Comparison of ENCODE assay signal across 8 cellular contexts in genomic region chr5:76402880-76403712, GRCh38. TPM values are rescaled to one million over a fixed set of nuclear protein-coding genes. Genes with fewer than 3 reads are reported as not detected.
DNase-seq lines count a peak whose midpoint lies in the region; ATAC-seq and TF ChIP-seq lines count a peak whose summit lies in the region.

TSS of gene IQGAP2 (plus strand) at chr5:76403285. CDS start at chr5:76403546, 261 bp downstream.

- H3K4me3 Mint-ChIP-seq in activated T-cell treated with anti-CD3 and anti-CD28 coated beads, Interleukin-2, amount 50 U/mL, for 72 hours, result peak within 1 kb of the TSS; percentile 86 to 99

- H3K23ac ChIP-seq in neuronal stem cell (ENCODE audit: low read depth, low read length, poor library complexity), result peak within 1 kb of the TSS; percentile 69

- no peaks in the 10 kb centered on the region for H3K9me3 Mint-ChIP-seq in activated T-cell treated with anti-CD3 and anti-CD28 coated beads, Interleukin-2, amount 50 U/mL, for 72 hours

- peak within 1 kb of the TSS; percentile 54 for H2BK15ac ChIP-seq in neuronal stem cell (ENCODE audit: low read length)

- intact Hi-C loops in Panc1 (cut with micrococcal nuclease; ENCODE audit: unreplicated experiment), result loop anchor here (10.0 kb wide), 1 partner anchor 182 kb away; no protein-coding TSS in a partner anchor

- H3K27ac Mint-ChIP-seq in activated T-cell treated with anti-CD3 and anti-CD28 coated beads, Interleukin-2, amount 50 U/mL, for 72 hours, result peak within 1 kb of the TSS; percentile 100

- H2AFZ ChIP-seq in neuronal stem cell (ENCODE audit: low read length), result peak within 1 kb of the TSS; percentile 99

- peak within 1 kb of the TSS; percentile 18 for H2BK120ac ChIP-seq in neuronal stem cell (ENCODE audit: low read depth, low read length)

- peak within 1 kb of the TSS; percentile 50 to 59 for H3K4me3 ChIP-seq in Panc1 (ENCODE audit: low read depth in 2 of 2, low read length in 2 of 2)
- H3K4me3 ChIP-seq in fibroblast of villous mesenchyme (ENCODE audit: low read depth, low read length), result peak within 1 kb of the TSS; percentile 60
- peak within 1 kb of the TSS; percentile 77 to 91 for H3K4me3 ChIP-seq in neuronal stem cell (ENCODE audit: low read length in 2 of 2)

- no peak within 1 kb of the TSS for H3K4ac ChIP-seq in neuronal stem cell (ENCODE audit: low read length)

- H4K8ac ChIP-seq in neuronal stem cell (ENCODE audit: low read depth, low read length), result no peak within 1 kb of the TSS

- H3K14ac ChIP-seq in neuronal stem cell (ENCODE audit: low read length), result peak within 1 kb of the TSS; percentile 63

- no peaks in the 10 kb centered on the region for H3K4me1 ChIP-seq in Panc1 (ENCODE audit: control insufficient read depth, insufficient read depth, low read length)
- H3K4me1 ChIP-seq in neuronal stem cell (ENCODE audit: control insufficient read depth in 2 of 2, insufficient read depth in 1 of 2, low read depth in 1 of 2, low read length in 2 of 2), result peaks cover 5 to 25% of the 10 kb centered on the region in 2 donors

- H3K36me3 ChIP-seq in Panc1 (ENCODE audit: control insufficient read depth, insufficient read depth, low read length), result peaks cover 2% of the 10 kb centered on the region; the same call in 1 of the 2 replicates
- H3K36me3 ChIP-seq in neuronal stem cell (replicated peaks in 1 of 2; ENCODE audit: control insufficient read depth in 2 of 2, insufficient read depth in 2 of 2, low read length in 2 of 2), result no peaks in the 10 kb centered on the region

- no peaks in the 10 kb centered on the region for H3K9me3 ChIP-seq in Panc1 (ENCODE audit: control insufficient read depth, insufficient read depth, low read depth, low read length)
- no peaks in the 10 kb centered on the region for H3K9me3 ChIP-seq in neuronal stem cell (replicated peaks in 1 of 2; ENCODE audit: control insufficient read depth in 2 of 2, insufficient read depth in 1 of 2, low read depth in 1 of 2, low read length in 2 of 2)

- POLR2A ChIA-PET in Panc1 (lab: Charles Lee), result interaction anchor here (0.6 kb wide), 1 partner anchor 13 kb away, joined by 3 read pairs; no protein-coding TSS in a partner anchor

- TF ChIP-seq CTCF in Panc1 (IDR thresholded peaks at IDR 0.05) (peak; percentile 84), fibroblast of villous mesenchyme (IDR thresholded peaks at IDR 0.05; ENCODE audit: insufficient read depth, low read depth, low read length) (peak; percentile 60)

- no CpG with 5 or more reads among the region's 89 CpGs for WGBS in neuronal stem cell (ENCODE audit: extremely low coverage in 2 of 2, insufficient read length in 2 of 2, insufficient replicate concordance in 1 of 2), 2 donors

- DNase-seq in Ammon's horn (ENCODE audit: low spot score) (peak; percentile 57), Panc1 (ENCODE audit: low read depth, low spot score) (no peak), fibroblast of villous mesenchyme (ENCODE audit: low read depth) (peak; percentile 50), neuronal stem cell (ENCODE audit: low spot score) (peak; percentile 76), substantia nigra (lab: John Stamatoyannopoulos, UW) (peak in 30 of 49 donors; percentile 1 to 70 (median 20))
- peak; percentile 84 to 91 for DNase-seq in activated T-cell treated with anti-CD3 and anti-CD28 coated beads, Interleukin-2, amount 50 U/mL, for 72 hours

- H3K4me1 Mint-ChIP-seq in activated T-cell treated with anti-CD3 and anti-CD28 coated beads, Interleukin-2, amount 50 U/mL, for 72 hours (ENCODE audit: low read depth), result peaks cover 51% of the 10 kb centered on the region

- peak within 1 kb of the TSS; percentile 49 for H4K91ac ChIP-seq in neuronal stem cell (ENCODE audit: low read depth, low read length, poor library complexity)

- no peak within 1 kb of the TSS for H2BK12ac ChIP-seq in neuronal stem cell (ENCODE audit: low read length)

- H3K18ac ChIP-seq in neuronal stem cell (ENCODE audit: low read length), result peak within 1 kb of the TSS; percentile 99

- in situ Hi-C loops in Panc1 (cut with HindIII; ENCODE audit: low pct_unique_long_range_greater_than_20kb, low sequenced_read_pairs), result no loop called here

- H3K27me3 ChIP-seq in Panc1 (ENCODE audit: control insufficient read depth, insufficient read depth, low read length), result peaks cover 57% of the 10 kb centered on the region
- H3K27me3 ChIP-seq in neuronal stem cell (ENCODE audit: control insufficient read depth in 3 of 3, insufficient read depth in 3 of 3, low read depth in 1 of 3, low read length in 3 of 3), result peaks cover 0 to 6% (median 0%) of the 10 kb centered on the region in 3 experiments

- H3K9ac ChIP-seq in neuronal stem cell (ENCODE audit: low read depth, low read length, poor library complexity), result peak within 1 kb of the TSS; percentile 86

- no peak within 1 kb of the TSS for H2AK5ac ChIP-seq in neuronal stem cell (ENCODE audit: low read depth, low read length)

- BruUV-seq in Panc1 (replicated peaks; lab: Mats Ljungman, UMichigan), result no TSS peak

- peaks cover 12% of the 10 kb centered on the region for H3K27me3 Mint-ChIP-seq in activated T-cell treated with anti-CD3 and anti-CD28 coated beads, Interleukin-2, amount 50 U/mL, for 72 hours (ENCODE audit: low read depth)

- no peak within 1 kb of the TSS for H3K27ac ChIP-seq in Panc1 (ENCODE audit: low read length)
- H3K27ac ChIP-seq in neuronal stem cell (replicated peaks; ENCODE audit: low read length), result peak within 1 kb of the TSS; percentile 17
- no peak within 1 kb of the TSS for H3K27ac ChIP-seq in substantia nigra (ENCODE audit: low read depth, low read length, poor library complexity, severe bottlenecking)

- H3K36me3 Mint-ChIP-seq in activated T-cell treated with anti-CD3 and anti-CD28 coated beads, Interleukin-2, amount 50 U/mL, for 72 hours (ENCODE audit: insufficient read depth in 2 of 2), result peaks cover 4 to 5% of the 10 kb centered on the region in 2 donors

- no peaks in the 10 kb centered on the region for H3K79me1 ChIP-seq in neuronal stem cell (ENCODE audit: low read depth, low read length)

- H3K4me2 ChIP-seq in neuronal stem cell (ENCODE audit: insufficient read depth, low read length, poor library complexity, severe bottlenecking), result peak within 1 kb of the TSS; percentile 81

- peak; percentile 58 for ATAC-seq in GM19023 (IDR thresholded peaks at IDR 0.05; ENCODE audit: unreplicated experiment)
- peak; percentile 59 for ATAC-seq in HG03159 (IDR thresholded peaks at IDR 0.05; ENCODE audit: unreplicated experiment)
- ATAC-seq in Panc1, result peak; percentile 88
- peak; percentile 55 to 62 for ATAC-seq in activated T-cell treated with anti-CD3 and anti-CD28 coated beads, Interleukin-2, amount 50 U/mL, for 72 hours (replicated peaks in 1 of 2)

- peak within 1 kb of the TSS; percentile 92 for H2BK5ac ChIP-seq in neuronal stem cell (ENCODE audit: low read length)

- CTCF ChIA-PET in Panc1 (lab: Charles Lee), result interaction anchor here (0.6 to 0.7 kb wide), 4 partner anchors 177 to 613 kb away, joined by 3 read pairs; no protein-coding TSS in a partner anchor

RNA-seq across cellular contexts. Expression of gene IQGAP2, which starts in this region (rescaled TPM):
- total RNA-seq in Panc1 (2021; ENCODE audit: unreplicated experiment) (0.59 TPM), fibroblast of villous mesenchyme (2.6 TPM in 2 replicates)
- polyA plus RNA-seq in Panc1 (2012; ENCODE audit: insufficient read length), result 0.28 TPM
- 100 to 1,000 TPM in 1 of 2 donors, 10 to 100 TPM in 1; 78.0 to 108 TPM for total RNA-seq in activated T-cell treated with anti-CD3 and anti-CD28 coated beads, Interleukin-2, amount 50 U/mL, for 72 hours
- polyA plus RNA-seq in neuronal stem cell (2013, experiment 1 of 2), result 9.9 TPM
- 10.5 TPM for polyA plus RNA-seq in neuronal stem cell (2013, experiment 2 of 2)

Comparison
In these comparisons a context has a peak if more than half of its experiments do, and no peak if none do; other contexts are left out.
1. RNA of gene IQGAP2 (total RNA-seq): 78.0 to 108 TPM in activated T-cell treated with anti-CD3 and anti-CD28 coated beads, Interleukin-2, amount 50 U/mL, for 72 hours; 2.6 TPM in fibroblast of villous mesenchyme and 0.59 TPM in Panc1 (single experiment); every median in the first group is over 10 times any median in the second.
2. Peak in ATAC-seq and H3K4me3 ChIP-seq in Panc1; RNA of the gene not detected or under 1 TPM.
3. Peak in every context shown above with its lines, with median percentiles within 50 percentile points of each other: ATAC-seq and H3K4me3 ChIP-seq.